In the genomic region with DNA sequence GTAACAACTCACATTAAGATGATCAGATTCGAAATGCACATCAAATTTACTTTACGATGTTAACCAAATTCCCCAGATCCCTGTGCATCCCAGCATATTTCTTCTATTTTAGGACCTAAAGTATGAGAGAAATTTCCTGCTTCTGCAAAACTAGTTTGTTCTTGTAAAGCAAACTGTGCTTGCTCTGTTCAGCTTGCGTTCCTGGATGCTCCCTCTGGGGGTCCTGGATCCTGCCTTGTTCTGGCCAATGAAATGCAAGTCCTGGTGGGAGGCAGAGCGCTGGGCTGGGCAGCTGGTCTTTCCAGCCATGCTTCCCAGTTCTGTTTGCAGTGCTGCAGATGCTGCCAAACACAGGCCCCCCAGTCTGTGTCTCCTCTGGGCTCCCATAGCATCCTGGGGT, we compare ENCODE assay signal across 1 cellular context.
TF ChIP-seq lines count a peak whose summit lies in the region.

No MANE protein-coding gene starts in this region.

TF ChIP-seq in SK-N-SH, 30 proteins besides CTCF, POLR2A, EP300 and RAD21 (continued from another document):
- TF ChIP-seq, protein P1, sequence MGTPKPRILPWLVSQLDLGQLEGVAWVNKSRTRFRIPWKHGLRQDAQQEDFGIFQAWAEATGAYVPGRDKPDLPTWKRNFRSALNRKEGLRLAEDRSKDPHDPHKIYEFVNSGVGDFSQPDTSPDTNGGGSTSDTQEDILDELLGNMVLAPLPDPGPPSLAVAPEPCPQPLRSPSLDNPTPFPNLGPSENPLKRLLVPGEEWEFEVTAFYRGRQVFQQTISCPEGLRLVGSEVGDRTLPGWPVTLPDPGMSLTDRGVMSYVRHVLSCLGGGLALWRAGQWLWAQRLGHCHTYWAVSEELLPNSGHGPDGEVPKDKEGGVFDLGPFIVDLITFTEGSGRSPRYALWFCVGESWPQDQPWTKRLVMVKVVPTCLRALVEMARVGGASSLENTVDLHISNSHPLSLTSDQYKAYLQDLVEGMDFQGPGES (IDR thresholded peaks at IDR 0.05; ENCODE audit: low read depth, low read length): no peak
- TF ChIP-seq MEF2A (IDR thresholded peaks at IDR 0.05; ENCODE audit: borderline replicate concordance, low read depth) (no peak), FOXJ3 (CRISPR knock-in tag; IDR thresholded peaks at IDR 0.05) (no peak), EZH2phosphoT487 (IDR thresholded peaks at IDR 0.05; ENCODE audit: borderline replicate concordance, low read depth) (no peak), GATA2 (CRISPR knock-in tag; IDR thresholded peaks at IDR 0.05) (no peak), TCF12 (IDR thresholded peaks at IDR 0.05) (no peak), RXRA (IDR thresholded peaks at IDR 0.05; ENCODE audit: borderline replicate concordance, low read depth) (no peak), FOSL2 (IDR thresholded peaks at IDR 0.05; ENCODE audit: borderline replicate concordance, low read depth) (no peak)
- TF ChIP-seq, protein P2, sequence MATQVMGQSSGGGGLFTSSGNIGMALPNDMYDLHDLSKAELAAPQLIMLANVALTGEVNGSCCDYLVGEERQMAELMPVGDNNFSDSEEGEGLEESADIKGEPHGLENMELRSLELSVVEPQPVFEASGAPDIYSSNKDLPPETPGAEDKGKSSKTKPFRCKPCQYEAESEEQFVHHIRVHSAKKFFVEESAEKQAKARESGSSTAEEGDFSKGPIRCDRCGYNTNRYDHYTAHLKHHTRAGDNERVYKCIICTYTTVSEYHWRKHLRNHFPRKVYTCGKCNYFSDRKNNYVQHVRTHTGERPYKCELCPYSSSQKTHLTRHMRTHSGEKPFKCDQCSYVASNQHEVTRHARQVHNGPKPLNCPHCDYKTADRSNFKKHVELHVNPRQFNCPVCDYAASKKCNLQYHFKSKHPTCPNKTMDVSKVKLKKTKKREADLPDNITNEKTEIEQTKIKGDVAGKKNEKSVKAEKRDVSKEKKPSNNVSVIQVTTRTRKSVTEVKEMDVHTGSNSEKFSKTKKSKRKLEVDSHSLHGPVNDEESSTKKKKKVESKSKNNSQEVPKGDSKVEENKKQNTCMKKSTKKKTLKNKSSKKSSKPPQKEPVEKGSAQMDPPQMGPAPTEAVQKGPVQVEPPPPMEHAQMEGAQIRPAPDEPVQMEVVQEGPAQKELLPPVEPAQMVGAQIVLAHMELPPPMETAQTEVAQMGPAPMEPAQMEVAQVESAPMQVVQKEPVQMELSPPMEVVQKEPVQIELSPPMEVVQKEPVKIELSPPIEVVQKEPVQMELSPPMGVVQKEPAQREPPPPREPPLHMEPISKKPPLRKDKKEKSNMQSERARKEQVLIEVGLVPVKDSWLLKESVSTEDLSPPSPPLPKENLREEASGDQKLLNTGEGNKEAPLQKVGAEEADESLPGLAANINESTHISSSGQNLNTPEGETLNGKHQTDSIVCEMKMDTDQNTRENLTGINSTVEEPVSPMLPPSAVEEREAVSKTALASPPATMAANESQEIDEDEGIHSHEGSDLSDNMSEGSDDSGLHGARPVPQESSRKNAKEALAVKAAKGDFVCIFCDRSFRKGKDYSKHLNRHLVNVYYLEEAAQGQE (IDR thresholded peaks at IDR 0.05; ENCODE audit: low read depth, low read length): no peak
TF ChIP-seq in SK-N-SH: peak in this region for 0.
